2 cellular contexts compared by ENCODE assay signal in the genomic region with DNA sequence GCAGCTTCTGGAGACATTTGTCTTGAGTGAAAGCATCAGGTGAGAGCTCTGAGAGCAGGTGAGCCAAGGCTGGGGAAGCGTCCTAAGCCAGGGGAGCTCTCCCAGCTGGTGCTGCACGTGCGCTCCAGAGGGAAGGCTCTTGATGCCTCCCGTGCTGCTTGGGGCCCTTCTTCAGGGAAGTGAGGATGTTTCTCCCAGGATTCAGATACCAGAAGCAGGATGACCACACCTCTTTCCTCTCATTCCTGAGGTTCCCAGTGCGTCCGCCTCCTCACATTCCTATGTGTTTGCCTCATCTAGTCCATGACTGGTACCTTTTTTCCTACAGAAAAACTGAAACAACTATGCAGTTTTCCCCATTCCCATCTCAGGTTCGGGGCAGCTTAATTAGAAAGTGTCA.
TF ChIP-seq lines count a peak whose summit lies in the region.

No MANE protein-coding gene starts in this region.

TF ChIP-seq in HCT116, 20 proteins besides CTCF, POLR2A, EP300 and RAD21 (continued from another document):
- TF ChIP-seq EZH2phosphoT487 (IDR thresholded peaks at IDR 0.05; ENCODE audit: borderline replicate concordance): no peak
- peak; percentile 50 for TF ChIP-seq SP1 (IDR thresholded peaks at IDR 0.05; ENCODE audit: low read depth)
- peak; percentile 16; the same call in 1 of the 2 replicates for TF ChIP-seq FOSL1 (IDR thresholded peaks at IDR 0.05; ENCODE audit: low read depth)
- no peak for TF ChIP-seq EZH2 (IDR thresholded peaks at IDR 0.05)
- TF ChIP-seq ZBTB33 (IDR thresholded peaks at IDR 0.05; ENCODE audit: extremely low read depth, insufficient replicate concordance, low read length): no peak
- TF ChIP-seq ZNF274 (IDR thresholded peaks at IDR 0.05; ENCODE audit: low read depth, low read length): no peak
- TF ChIP-seq TCF7L2 (IDR thresholded peaks at IDR 0.05; ENCODE audit: borderline replicate concordance, extremely low read depth, insufficient read depth, insufficient read length): no peak
- no peak for TF ChIP-seq REST (IDR thresholded peaks at IDR 0.05; ENCODE audit: low read depth)
- TF ChIP-seq CBX3 (IDR thresholded peaks at IDR 0.05; ENCODE audit: low read depth): peak; percentile 57; the same call in 1 of the 2 replicates
- no peak for TF ChIP-seq ZFX (IDR thresholded peaks at IDR 0.05)
- TF ChIP-seq ELF1 (IDR thresholded peaks at IDR 0.05; ENCODE audit: borderline replicate concordance, low read depth): no peak
- no peak for TF ChIP-seq SIN3A (IDR thresholded peaks at IDR 0.05; ENCODE audit: low read depth)

TF ChIP-seq in WTC11, 78 proteins besides CTCF, POLR2A, EP300 and RAD21 (continued from another document):
- TF ChIP-seq STAT6 (CRISPR knock-in tag; conservative IDR thresholded peaks at IDR 0.05; ENCODE audit: low read depth): no peak
- TF ChIP-seq SMAD4 (CRISPR knock-in tag; IDR thresholded peaks at IDR 0.05): no peak
- TF ChIP-seq GTF2I (CRISPR knock-in tag; conservative IDR thresholded peaks at IDR 0.05): no peak
- no peak for TF ChIP-seq NFE2L1 (CRISPR knock-in tag; IDR thresholded peaks at IDR 0.05)
- no peak for TF ChIP-seq ATF3 (CRISPR knock-in tag; conservative IDR thresholded peaks at IDR 0.05)
- TF ChIP-seq, protein P1, sequence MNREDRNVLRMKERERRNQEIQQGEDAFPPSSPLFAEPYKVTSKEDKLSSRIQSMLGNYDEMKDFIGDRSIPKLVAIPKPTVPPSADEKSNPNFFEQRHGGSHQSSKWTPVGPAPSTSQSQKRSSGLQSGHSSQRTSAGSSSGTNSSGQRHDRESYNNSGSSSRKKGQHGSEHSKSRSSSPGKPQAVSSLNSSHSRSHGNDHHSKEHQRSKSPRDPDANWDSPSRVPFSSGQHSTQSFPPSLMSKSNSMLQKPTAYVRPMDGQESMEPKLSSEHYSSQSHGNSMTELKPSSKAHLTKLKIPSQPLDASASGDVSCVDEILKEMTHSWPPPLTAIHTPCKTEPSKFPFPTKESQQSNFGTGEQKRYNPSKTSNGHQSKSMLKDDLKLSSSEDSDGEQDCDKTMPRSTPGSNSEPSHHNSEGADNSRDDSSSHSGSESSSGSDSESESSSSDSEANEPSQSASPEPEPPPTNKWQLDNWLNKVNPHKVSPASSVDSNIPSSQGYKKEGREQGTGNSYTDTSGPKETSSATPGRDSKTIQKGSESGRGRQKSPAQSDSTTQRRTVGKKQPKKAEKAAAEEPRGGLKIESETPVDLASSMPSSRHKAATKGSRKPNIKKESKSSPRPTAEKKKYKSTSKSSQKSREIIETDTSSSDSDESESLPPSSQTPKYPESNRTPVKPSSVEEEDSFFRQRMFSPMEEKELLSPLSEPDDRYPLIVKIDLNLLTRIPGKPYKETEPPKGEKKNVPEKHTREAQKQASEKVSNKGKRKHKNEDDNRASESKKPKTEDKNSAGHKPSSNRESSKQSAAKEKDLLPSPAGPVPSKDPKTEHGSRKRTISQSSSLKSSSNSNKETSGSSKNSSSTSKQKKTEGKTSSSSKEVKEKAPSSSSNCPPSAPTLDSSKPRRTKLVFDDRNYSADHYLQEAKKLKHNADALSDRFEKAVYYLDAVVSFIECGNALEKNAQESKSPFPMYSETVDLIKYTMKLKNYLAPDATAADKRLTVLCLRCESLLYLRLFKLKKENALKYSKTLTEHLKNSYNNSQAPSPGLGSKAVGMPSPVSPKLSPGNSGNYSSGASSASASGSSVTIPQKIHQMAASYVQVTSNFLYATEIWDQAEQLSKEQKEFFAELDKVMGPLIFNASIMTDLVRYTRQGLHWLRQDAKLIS (CRISPR knock-in tag; IDR thresholded peaks at IDR 0.05; ENCODE audit: borderline replicate concordance): no peak
- TF ChIP-seq ZNF138 (CRISPR knock-in tag; conservative IDR thresholded peaks at IDR 0.05): no peak
- TF ChIP-seq ZNF396 (CRISPR knock-in tag; IDR thresholded peaks at IDR 0.05; ENCODE audit: borderline replicate concordance): no peak
- TF ChIP-seq NFATC4 (CRISPR knock-in tag; IDR thresholded peaks at IDR 0.05): no peak
- no peak for TF ChIP-seq IRF2 (CRISPR knock-in tag; IDR thresholded peaks at IDR 0.05; ENCODE audit: borderline replicate concordance, low read depth)
- no peak for TF ChIP-seq FOXK1 (CRISPR knock-in tag; IDR thresholded peaks at IDR 0.05)
- TF ChIP-seq ZBTB21 (CRISPR knock-in tag; IDR thresholded peaks at IDR 0.05; ENCODE audit: borderline replicate concordance): no peak
- TF ChIP-seq, protein P2, sequence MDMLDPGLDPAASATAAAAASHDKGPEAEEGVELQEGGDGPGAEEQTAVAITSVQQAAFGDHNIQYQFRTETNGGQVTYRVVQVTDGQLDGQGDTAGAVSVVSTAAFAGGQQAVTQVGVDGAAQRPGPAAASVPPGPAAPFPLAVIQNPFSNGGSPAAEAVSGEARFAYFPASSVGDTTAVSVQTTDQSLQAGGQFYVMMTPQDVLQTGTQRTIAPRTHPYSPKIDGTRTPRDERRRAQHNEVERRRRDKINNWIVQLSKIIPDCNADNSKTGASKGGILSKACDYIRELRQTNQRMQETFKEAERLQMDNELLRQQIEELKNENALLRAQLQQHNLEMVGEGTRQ (CRISPR knock-in tag; IDR thresholded peaks at IDR 0.05): no peak
- TF ChIP-seq NR2C2 (CRISPR knock-in tag; IDR thresholded peaks at IDR 0.05): no peak
TF ChIP-seq in WTC11: peak in this region for 0.
